11 cellular contexts compared by ENCODE assay signal in the genomic region with DNA sequence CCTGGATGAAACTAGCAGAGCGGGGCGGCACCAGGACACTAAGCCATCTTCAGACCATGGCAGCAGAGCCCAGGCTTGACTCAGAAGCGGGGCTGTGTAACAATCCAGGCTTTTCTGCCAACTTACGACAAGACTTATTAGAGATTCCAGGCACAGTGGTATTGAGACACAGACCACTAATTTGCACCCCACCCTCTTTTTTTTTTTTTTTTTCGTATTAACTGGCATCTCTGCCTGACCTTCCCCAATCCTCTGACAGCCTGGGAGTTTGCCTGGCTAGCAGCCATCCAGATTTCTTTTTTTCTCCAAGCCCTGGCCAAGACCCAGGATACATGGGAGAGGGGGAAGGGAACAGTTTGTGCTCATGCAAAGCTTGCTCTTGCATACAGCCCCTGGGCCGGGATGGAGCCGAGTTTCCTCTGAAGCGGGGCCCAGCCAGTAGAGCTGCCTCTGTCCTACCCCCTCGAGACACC.
DNase-seq lines count a peak whose midpoint lies in the region; ATAC-seq and TF ChIP-seq lines count a peak whose summit lies in the region.
"Had no signal": no experiment of that assay in that cellular context is flagged by ENCODE, and none has a peak within 500 bp of the region (broad histone marks: within the 10 kb centered on the region; RNA-seq: fewer than 3 reads in every experiment).

No MANE protein-coding gene starts in this region.

- CTCF ChIA-PET in A673 (lab: Charles Lee), result interaction anchor here (1.0 to 1.6 kb wide), 2 partner anchors 187 to 535 kb away, joined by 3 to 6 read pairs; no protein-coding TSS in a partner anchor

- intact Hi-C loops in A673 (cut with micrococcal nuclease; ENCODE audit: unreplicated experiment), result no loop called here

- no peaks in the 10 kb centered on the region for H3K27me3 ChIP-seq in A673 (replicated peaks; ENCODE audit: insufficient read depth, low read depth, low read length, poor library complexity)
- H3K27me3 ChIP-seq: SJCRH30 had no signal

- no TSS peak for BruUV-seq in A673 (replicated peaks; lab: Mats Ljungman, UMichigan)

- DNase-seq in AG10803 (ENCODE audit: low read depth), result peak; percentile 90
- peak; percentile 88 for DNase-seq in NCI-H524 treated with DMSO at 0.1 percent for 48 hours (lab: John Stamatoyannopoulos, UW)
- peak; percentile 2 for DNase-seq in fibroblast of the conjunctiva (ENCODE audit: low read depth)
- no peak for DNase-seq in omental fat pad (ENCODE audit: low spot score)
- no peak for DNase-seq in A673 (ENCODE audit: low spot score)
- DNase-seq in GM20000 (ENCODE audit: low spot score), result no peak
- no peak for DNase-seq in coronary artery (ENCODE audit: low spot score)
- DNase-seq: cortex of kidney, GOT3, SJCRH30 had no signal

- H3K27ac ChIP-seq in A673 (ENCODE audit: low read depth, low read length, poor library complexity, severe bottlenecking) (no peak overlapping the region), coronary artery (peak overlapping the region in 1 of 2 donors; percentile 57)
- H3K27ac ChIP-seq: SJCRH30 had no signal

- H3K4me3 ChIP-seq in AG10803 (ENCODE audit: low read length), result no peak overlapping the region
- H3K4me3 ChIP-seq in A673 (ENCODE audit: low read depth, low read length, poor library complexity, severe bottlenecking), result no peak overlapping the region
- H3K4me3 ChIP-seq in coronary artery, result no peak overlapping the region
- H3K4me3 ChIP-seq: SJCRH30 had no signal

- no peak for TF ChIP-seq CTCF in AG10803 (conservative IDR thresholded peaks at IDR 0.05; ENCODE audit: low read length)
- TF ChIP-seq CTCF in omental fat pad (IDR thresholded peaks at IDR 0.05), result no peak
- no peak for TF ChIP-seq CTCF in A673 (conservative IDR thresholded peaks at IDR 0.05; ENCODE audit: low read depth, low read length)
- TF ChIP-seq CTCF in GM20000 (IDR thresholded peaks at IDR 0.05; ENCODE audit: extremely low read depth, missing control alignments), result no peak
- no peak for TF ChIP-seq CTCF in coronary artery (IDR thresholded peaks at IDR 0.05)

- H3K36me3 ChIP-seq in A673 (ENCODE audit: insufficient read depth, low read length, poor library complexity, severe bottlenecking), result no peaks in the 10 kb centered on the region
- H3K36me3 ChIP-seq: SJCRH30 had no signal

- ATAC-seq in omental fat pad (ENCODE audit: low FRiP score) (peak; percentile 89), GM21367 (IDR thresholded peaks at IDR 0.05; ENCODE audit: unreplicated experiment) (no peak)

- no peaks in the 10 kb centered on the region for H3K9me3 ChIP-seq in A673 (ENCODE audit: low read depth, low read length, poor library complexity, severe bottlenecking)
- H3K9me3 ChIP-seq: SJCRH30 had no signal

- no peaks in the 10 kb centered on the region for H3K4me1 ChIP-seq in A673 (ENCODE audit: insufficient read depth, low read length, poor library complexity, severe bottlenecking)
- H3K4me1 ChIP-seq: SJCRH30 had no signal

- POLR2A ChIA-PET in A673 (lab: Charles Lee; ENCODE audit: low non-redundant PET), result no interaction called here

Comparison
In these comparisons a context has a peak if more than half of its experiments do, and no peak if none do; other contexts are left out.
1. DNase-seq: peak in AG10803 (single experiment), NCI-H524 treated with DMSO at 0.1 percent for 48 hours (single experiment) and fibroblast of the conjunctiva (single experiment); none in omental fat pad (single experiment), A673 (single experiment), GM20000 (single experiment) and coronary artery (single experiment).